Comparison of ENCODE assay signal across 20 cellular contexts in genomic region chr6:38158762-38159350, GRCh38.
A peak's percentile ranks its signal among the peaks of the same experiment; 100 is the strongest.
DNase-seq lines count a peak whose midpoint lies in the region; ATAC-seq, FAIRE-seq and TF ChIP-seq lines count a peak whose summit lies in the region.
"Had no signal": no experiment of that assay in that cellular context is flagged by ENCODE, and none has a peak within 500 bp of the region (broad histone marks: within the 10 kb centered on the region; RNA-seq: fewer than 3 reads in every experiment).

No MANE protein-coding gene starts in this region.

- H3K27ac Mint-ChIP-seq in Calu3 (ENCODE audit: unreplicated experiment) (peak overlapping the region; percentile 5), HFFc6 (no peak overlapping the region), naive B cell (peak overlapping the region in 5 of 6 donors; percentile 3 to 56 (median 30)), type B pancreatic cell (peak overlapping the region; percentile 11)

- H3K36me3 ChIP-seq in adrenal gland (replicated peaks in 1 of 2): no peaks in the 10 kb centered on the region

- no peaks in the 10 kb centered on the region for H3K27me3 ChIP-seq in adrenal gland
- H3K27me3 ChIP-seq: SJSA1 had no signal

- no peak for FAIRE-seq in RCC 7860 (lab: Jason Lieb, UNC)
- FAIRE-seq: H54 had no signal

- H3K9me3 ChIP-seq in adrenal gland (replicated peaks in 1 of 3): no peaks in the 10 kb centered on the region
- H3K9me3 ChIP-seq: SJSA1 had no signal

- DNase-seq in Calu3 (no peak), HFFc6 (no peak), naive B cell (no peak), type B pancreatic cell (ENCODE audit: extremely low spot score, unreplicated experiment) (no peak), adrenal gland (no peak), RCC 7860 (ENCODE audit: low spot score) (no peak)
- no peak for DNase-seq in activated CD4-positive, alpha-beta T cell treated with anti-CD3 and anti-CD28 coated beads for 48 hours
- DNase-seq: CD4-positive, alpha-beta memory T cell; GDM1; NCI-H1092 treated with DMSO at 0.1 percent for 48 hours; NCI-H2029 treated with DMSO at 0.1 percent for 48 hours; NCI-H2171; NCI-H345; NCI-H524 treated with DMSO at 0.1 percent for 48 hours; NCI-H82 had no signal

- H3K27me3 Mint-ChIP-seq in Calu3 (ENCODE audit: unreplicated experiment): no peaks in the 10 kb centered on the region
- peaks cover 12% of the 10 kb centered on the region for H3K27me3 Mint-ChIP-seq in HFFc6 (ENCODE audit: insufficient read depth)
- H3K27me3 Mint-ChIP-seq in naive B cell: no peaks in the 10 kb centered on the region
- H3K27me3 Mint-ChIP-seq in type B pancreatic cell: no peaks in the 10 kb centered on the region
- H3K27me3 Mint-ChIP-seq: CD4-positive, alpha-beta memory T cell had no signal

- H3K4me1 Mint-ChIP-seq in Calu3 (ENCODE audit: low read depth, unreplicated experiment): peaks cover 11% of the 10 kb centered on the region
- peaks cover 17% of the 10 kb centered on the region for H3K4me1 Mint-ChIP-seq in HFFc6 (ENCODE audit: low read depth)
- peaks cover 8 to 17% (median 8%) of the 10 kb centered on the region in 3 donors for H3K4me1 Mint-ChIP-seq in naive B cell
- H3K4me1 Mint-ChIP-seq in type B pancreatic cell (ENCODE audit: unreplicated experiment): peaks cover 6% of the 10 kb centered on the region

- TF ChIP-seq POLR2A in adrenal gland (IDR thresholded peaks at IDR 0.05): no peak

- no peak overlapping the region for H3K27ac ChIP-seq in adrenal gland
- H3K27ac ChIP-seq: HL-60, SJSA1 had no signal

- no peaks in the 10 kb centered on the region for H3K9me3 Mint-ChIP-seq in Calu3 (ENCODE audit: low read depth, unreplicated experiment)
- H3K9me3 Mint-ChIP-seq in HFFc6: peaks cover 5% of the 10 kb centered on the region; the same call in 1 of the 2 replicates
- peaks cover 0 to 8% (median 0%) of the 10 kb centered on the region in 7 donors for H3K9me3 Mint-ChIP-seq in naive B cell
- H3K9me3 Mint-ChIP-seq in type B pancreatic cell: peaks cover 4% of the 10 kb centered on the region

- intact Hi-C loops in Calu3 (cut with micrococcal nuclease; ENCODE audit: unreplicated experiment) (no loop called here), adrenal gland (cut with DNase I) (no loop called here)

- no peaks in the 10 kb centered on the region for H3K4me1 ChIP-seq in adrenal gland (replicated peaks in 1 of 2)

- WGBS in adrenal gland, 4 donors: 87 to 95% (median 92%) methylated on average over 14 of the region's 14 CpGs

- CTCF ChIA-PET in Calu3 (lab: Charles Lee): no interaction called here

- H3K36me3 Mint-ChIP-seq in Calu3 (ENCODE audit: insufficient read depth, unreplicated experiment) (peaks cover 50% of the 10 kb centered on the region), HFFc6 (ENCODE audit: low read depth) (peaks cover 32% of the 10 kb centered on the region), naive B cell (peaks cover 18 to 21% of the 10 kb centered on the region in 2 donors), type B pancreatic cell (peaks cover 22% of the 10 kb centered on the region)

- no TSS peak for BruUV-seq in Calu3 (replicated peaks; lab: Mats Ljungman, UMichigan)

- no peak for TF ChIP-seq CTCF in Calu3 (IDR thresholded peaks at IDR 0.05; ENCODE audit: unreplicated experiment)
- no peak for TF ChIP-seq CTCF in HFFc6 (IDR thresholded peaks at IDR 0.05)
- TF ChIP-seq CTCF in type B pancreatic cell (conservative IDR thresholded peaks at IDR 0.05): no peak
- TF ChIP-seq CTCF in adrenal gland (IDR thresholded peaks at IDR 0.05): no peak

- H3K4me3 Mint-ChIP-seq in Calu3 (ENCODE audit: low read depth, unreplicated experiment) (no peak overlapping the region), HFFc6 (peak overlapping the region; percentile 8; the same call in 1 of the 2 replicates), naive B cell (no peak overlapping the region), type B pancreatic cell (no peak overlapping the region)

- ATAC-seq in naive B cell (ENCODE audit: low read depth in 2 of 2): no peak
- ATAC-seq: Panc1, Right ventricle myocardium inferior had no signal

- no peak overlapping the region for H3K4me3 ChIP-seq in adrenal gland
- H3K4me3 ChIP-seq: SJSA1 had no signal
